8 cellular contexts compared by ENCODE assay signal in genomic region chr2:84925724-84926376, GRCh38. TPM values are rescaled to one million over a fixed set of nuclear protein-coding genes. Genes with fewer than 3 reads are reported as not detected.
DNase-seq lines count a peak whose midpoint lies in the region; ATAC-seq, FAIRE-seq and TF ChIP-seq lines count a peak whose summit lies in the region.

No MANE protein-coding gene starts in this region.

- H3K4me3 ChIP-seq in HUES6 (ENCODE audit: low read depth, low read length) = peak overlapping the region; percentile 67
- H3K4me3 ChIP-seq in NT2/D1 (ENCODE audit: insufficient read length, low read depth) = peak overlapping the region; percentile 26

- H3K9me3 ChIP-seq in HUES6 (ENCODE audit: control insufficient read depth, insufficient read depth, low read depth, low read length) (no peaks in the 10 kb centered on the region), NT2/D1 (ENCODE audit: insufficient read depth, low read length) (no peaks in the 10 kb centered on the region)

- peak; percentile 21 for DNase-seq in D721Med (ENCODE audit: insufficient read length, low spot score)
- peak; percentile 94 for DNase-seq in NT2/D1 (ENCODE audit: low read depth, low spot score)
- DNase-seq in activated CD8-positive, alpha-beta memory T cell treated with anti-CD3 and anti-CD28 coated beads, Interleukin-2, amount 50 U/mL, for 1 hour (ENCODE audit: extremely low read depth) = peak; percentile 97
- DNase-seq in epidermal melanocyte (ENCODE audit: insufficient read length, low spot score) = peak; percentile 21
- peak; percentile 97 for DNase-seq in mucosa of gallbladder (ENCODE audit: low spot score)
- peak; percentile 100 for DNase-seq in stimulated activated CD8-positive, alpha-beta memory T cell treated with anti-CD3 and anti-CD28 coated beads, Interleukin-4, amount 100 ng/mL, for 48 hours

- FAIRE-seq in D721Med (lab: Jason Lieb, UNC) = no peak

- peaks cover 5% of the 10 kb centered on the region; the same call in 1 of the 2 replicates for H3K27me3 ChIP-seq in HUES6 (ENCODE audit: control insufficient read depth, insufficient read depth, low read length)
- H3K27me3 ChIP-seq in NT2/D1 (ENCODE audit: insufficient read depth, insufficient read length) = no peaks in the 10 kb centered on the region

- no peak overlapping the region for H3K27ac ChIP-seq in HUES6 (ENCODE audit: low read depth, low read length)

- H3K9ac ChIP-seq in HUES6 (ENCODE audit: low read length) (peak overlapping the region; percentile 2), NT2/D1 (ENCODE audit: insufficient read length, low read depth) (peak overlapping the region; percentile 50)

- peak; percentile 80 for ATAC-seq in GM21447 (IDR thresholded peaks at IDR 0.05; ENCODE audit: unreplicated experiment)

- no peaks in the 10 kb centered on the region for H3K36me3 ChIP-seq in HUES6 (ENCODE audit: control insufficient read depth, insufficient read depth, low read length)
- H3K36me3 ChIP-seq in NT2/D1 (ENCODE audit: insufficient read depth, insufficient read length, low read length) = no peaks in the 10 kb centered on the region

- H3K4me1 ChIP-seq in HUES6 (ENCODE audit: control insufficient read depth, insufficient read depth, low read length) (peaks cover 11% of the 10 kb centered on the region; the same call in 1 of the 2 replicates), NT2/D1 (ENCODE audit: insufficient read depth, insufficient read length) (peaks cover 4% of the 10 kb centered on the region)

- TF ChIP-seq CTCF in D721Med (IDR thresholded peaks at IDR 0.05; ENCODE audit: insufficient read depth, missing control alignments) = peak; percentile 80

RNA-seq across cellular contexts. Expression of gene TMSB10, which starts 20.4 kb away (rescaled TPM):
- total RNA-seq in mucosa of gallbladder = 999 TPM

RNA-seq across cellular contexts. Expression of gene TRABD2A, which starts 45.0 kb away (rescaled TPM):
- total RNA-seq in mucosa of gallbladder = 0.52 TPM

RNA-seq across cellular contexts. Expression of gene KCMF1, which starts 45.1 kb away (rescaled TPM):
- total RNA-seq in mucosa of gallbladder = 60.1 TPM

Comparison
In these comparisons a context has a peak if more than half of its experiments do, and no peak if none do; other contexts are left out.
1. DNase-seq: peak in every context shown above with its lines; median percentile 100 in stimulated activated CD8-positive, alpha-beta memory T cell treated with anti-CD3 and anti-CD28 coated beads, Interleukin-4, amount 100 ng/mL, for 48 hours; 97 in activated CD8-positive, alpha-beta memory T cell treated with anti-CD3 and anti-CD28 coated beads, Interleukin-2, amount 50 U/mL, for 1 hour; 97 in mucosa of gallbladder; 94 in NT2/D1; 21 in D721Med; 21 in epidermal melanocyte.